ENCODE assay signal across 28 cellular contexts in the genomic region with DNA sequence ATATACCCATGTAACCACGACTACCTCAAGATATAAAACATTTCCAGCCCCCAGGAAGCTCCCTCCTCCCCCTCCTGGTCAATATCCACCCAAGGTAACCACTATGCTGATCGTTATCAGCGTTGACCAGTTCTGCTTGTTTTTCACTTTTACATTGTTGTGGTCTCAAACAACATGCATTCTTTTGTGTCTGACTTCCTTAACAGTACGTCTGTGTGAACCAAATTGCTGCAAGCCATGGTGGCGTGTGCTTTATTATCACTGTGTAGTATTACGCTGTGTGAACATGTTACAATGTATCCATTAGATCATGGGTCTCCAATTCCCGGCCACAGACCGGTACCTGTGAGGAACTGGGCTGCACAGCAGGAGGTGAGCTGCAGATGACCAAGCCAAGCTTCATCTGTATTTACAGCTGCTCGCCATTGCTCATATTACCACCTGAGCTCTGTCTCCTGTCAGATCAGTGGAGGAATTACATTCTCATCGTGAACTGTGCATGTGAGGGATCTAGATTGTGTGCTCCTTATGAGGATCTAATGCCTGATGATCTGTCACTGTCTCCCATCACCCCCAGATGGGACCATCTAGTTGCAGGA.
"Had no signal": no experiment of that assay in that cellular context is flagged by ENCODE, and none has a peak within 500 bp of the region (broad histone marks: within the 10 kb centered on the region; RNA-seq: fewer than 3 reads in every experiment).

No MANE protein-coding gene starts in this region.

- DNase-seq: activated CD4-positive, alpha-beta T cell treated with anti-CD3 and anti-CD28 coated beads for 4 hours; activated CD4-positive, alpha-beta T cell treated with anti-CD3 and anti-CD28 coated beads, Interleukin-2, amount 50 U/mL, for 4 hours; activated CD8-positive, alpha-beta T cell treated with anti-CD3 and anti-CD28 coated beads, Interleukin-2, amount 10 ng/mL, durations not matched to agents 7 days and 5 days; activated gamma-delta T cell; activated naive CD4-positive, alpha-beta T cell treated with anti-CD3 and anti-CD28 coated beads for 36 hours; activated T-cell treated with anti-CD3 and anti-CD28 coated beads, Interleukin-2, amount 50 U/mL, for 48 hours; amygdala; brain microvascular endothelial cell; cerebellar nuclear complex; MM.1S; NCI-H1105 treated with DMSO at 0.1 percent for 48 hours; NCI-H1436 treated with DMSO at 0.1 percent for 48 hours; NCI-H1930; NCI-H2171; NCI-H226; NCI-H526; NCI-H774; Peyer's patch; Right ventricle myocardium superior; SW 1271 had no signal

- H3K27ac Mint-ChIP-seq: activated CD8-positive, alpha-beta T cell treated with anti-CD3 and anti-CD28 coated beads, Interleukin-2, amount 10 ng/mL, durations not matched to agents 7 days and 5 days; activated naive CD4-positive, alpha-beta T cell treated with anti-CD3 and anti-CD28 coated beads for 36 hours; activated naive CD8-positive, alpha-beta T cell; activated T-helper 17 cell treated with anti-CD3 and anti-CD28 coated beads, Interleukin-2, amount 50 U/mL, for 72 hours; T-helper 2 cell treated with Interferon-gamma antibody and Interleukin-4, amounts not matched to agents 5 μg/mL and 100 μg/mL, for 36 hours had no signal

- ATAC-seq: activated CD4-positive, CD25-positive, alpha-beta regulatory T cell treated with anti-CD3 and anti-CD28 coated beads, Interleukin-2, amount 50 U/mL, for 24 hours; activated CD8-positive, alpha-beta T cell treated with anti-CD3 and anti-CD28 coated beads, Interleukin-2, amount 10 ng/mL, durations not matched to agents 7 days and 5 days; activated T-helper 17 cell treated with anti-CD3 and anti-CD28 coated beads, Interleukin-2, amount 50 U/mL, for 72 hours; SK-N-SH treated with all-trans-retinoic acid at 6 μM for 48 hours had no signal

- H3K4me1 ChIP-seq: Peyer's patch had no signal

- FAIRE-seq: colon had no signal

- H3K9me3 Mint-ChIP-seq: activated naive CD4-positive, alpha-beta T cell treated with anti-CD3 and anti-CD28 coated beads for 36 hours; activated T-helper 17 cell treated with anti-CD3 and anti-CD28 coated beads, Interleukin-2, amount 50 U/mL, for 72 hours; T-helper 2 cell treated with Interferon-gamma antibody and Interleukin-4, amounts not matched to agents 5 μg/mL and 100 μg/mL, for 36 hours had no signal

- H3K9me3 ChIP-seq: Peyer's patch, SJSA1 had no signal

- H3K27me3 Mint-ChIP-seq: activated naive CD8-positive, alpha-beta T cell had no signal

- H3K4me3 Mint-ChIP-seq: activated CD8-positive, alpha-beta T cell treated with anti-CD3 and anti-CD28 coated beads, Interleukin-2, amount 10 ng/mL, durations not matched to agents 7 days and 5 days; activated naive CD4-positive, alpha-beta T cell treated with anti-CD3 and anti-CD28 coated beads for 36 hours; activated naive CD8-positive, alpha-beta T cell; activated T-helper 17 cell treated with anti-CD3 and anti-CD28 coated beads, Interleukin-2, amount 50 U/mL, for 72 hours; T-helper 2 cell treated with Interferon-gamma antibody and Interleukin-4, amounts not matched to agents 5 μg/mL and 100 μg/mL, for 36 hours had no signal

- H3K4me1 Mint-ChIP-seq: activated T-helper 17 cell treated with anti-CD3 and anti-CD28 coated beads, Interleukin-2, amount 50 U/mL, for 72 hours had no signal

- H3K36me3 ChIP-seq: brain microvascular endothelial cell, Peyer's patch, SJSA1 had no signal

- H3K27ac ChIP-seq: brain microvascular endothelial cell, Peyer's patch, RWPE1, SJSA1 had no signal

- H3K4me3 ChIP-seq: Peyer's patch, SJSA1 had no signal

- H3K27me3 ChIP-seq: brain microvascular endothelial cell, Peyer's patch, SJSA1 had no signal
